ENCODE assay signal across 8 cellular contexts in the genomic region with DNA sequence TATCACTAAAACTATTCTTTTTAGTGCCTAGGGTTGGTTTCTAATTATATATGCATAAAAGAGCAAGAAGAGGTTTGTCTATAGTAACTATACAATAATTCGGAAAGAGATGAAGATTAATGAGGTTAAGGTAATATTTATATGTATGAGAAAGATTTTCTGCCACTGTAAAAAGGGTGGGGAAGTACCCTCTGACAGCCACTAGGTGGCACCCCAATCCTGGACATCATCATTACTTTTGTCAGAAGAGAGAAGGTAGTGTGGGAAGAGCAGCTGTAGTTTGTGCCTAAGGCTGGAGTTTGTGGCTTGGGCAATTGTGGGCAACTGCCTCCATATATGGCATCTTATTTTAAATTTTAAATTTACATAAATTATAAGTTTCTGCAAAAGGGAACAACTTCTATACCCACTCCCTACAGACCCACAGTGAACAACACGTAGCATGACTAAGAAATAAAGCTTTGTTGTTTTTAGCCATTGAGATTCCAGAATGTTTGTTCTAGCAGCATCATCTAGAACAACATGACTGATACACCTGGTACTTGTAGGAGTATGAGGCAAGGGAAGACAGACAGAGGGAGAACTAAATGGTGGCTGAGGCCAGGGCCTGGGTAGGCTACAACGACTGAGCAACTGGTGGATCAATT. TPM values are rescaled to one million over a fixed set of nuclear protein-coding genes. Genes with fewer than 3 reads are reported as not detected.
DNase-seq lines count a peak whose midpoint lies in the region; ATAC-seq, FAIRE-seq and TF ChIP-seq lines count a peak whose summit lies in the region.

No MANE protein-coding gene starts in this region.

- ATAC-seq in GM18519 (IDR thresholded peaks at IDR 0.05; ENCODE audit: low FRiP score, unreplicated experiment) (peak; percentile 59), HG03139 (IDR thresholded peaks at IDR 0.05; ENCODE audit: unreplicated experiment) (peak; percentile 78)
- ATAC-seq in activated CD4-positive, alpha-beta T cell treated with anti-CD3 and anti-CD28 coated beads for 36 hours = peak; percentile 87

- H3K4me3 Mint-ChIP-seq in activated CD4-positive, alpha-beta T cell treated with anti-CD3 and anti-CD28 coated beads for 36 hours = no peak overlapping the region

- 63% methylated on average over 3 of the region's 3 CpGs for WGBS in liver

- peaks cover 9% of the 10 kb centered on the region for H3K4me1 Mint-ChIP-seq in activated CD4-positive, alpha-beta T cell treated with anti-CD3 and anti-CD28 coated beads for 36 hours

- H3K9ac ChIP-seq in liver (ENCODE audit: low read depth in 1 of 2, low read length in 2 of 2) = no peak overlapping the region

- POLR2A ChIA-PET in AG04449 (lab: Yijun Ruan, JAX) = interaction anchor here (1.0 kb wide), 1 partner anchor 57 kb away, joined by 6 read pairs; a partner anchor contains a TSS
- POLR2A ChIA-PET in activated CD4-positive, alpha-beta T cell treated with anti-CD3 and anti-CD28 coated beads for 36 hours (lab: Charles Lee) = interaction anchor here (0.7 kb wide), 1 partner anchor 258 kb away, joined by 3 read pairs; no protein-coding TSS in a partner anchor

- CTCF ChIA-PET in AG04449 (lab: Yijun Ruan, JAX) = interaction anchor here (0.6 to 6.3 kb wide), 40 partner anchors 8 to 995 kb away, joined by 3 to 124 read pairs (median 4); a partner anchor contains a TSS
- CTCF ChIA-PET in activated CD4-positive, alpha-beta T cell treated with anti-CD3 and anti-CD28 coated beads for 36 hours (lab: Charles Lee) = interaction anchor here (0.6 to 8.1 kb wide), 23 partner anchors 7 to 966 kb away, joined by 3 to 280 read pairs (median 4); a partner anchor contains a TSS

- H3K36me3 Mint-ChIP-seq in activated CD4-positive, alpha-beta T cell treated with anti-CD3 and anti-CD28 coated beads for 36 hours (ENCODE audit: low read depth) = peaks cover 11% of the 10 kb centered on the region

- no peak overlapping the region for H3K4me3 ChIP-seq in AG04449 (ENCODE audit: low read depth, low read length)
- H3K4me3 ChIP-seq in liver (ENCODE audit: low read depth in 1 of 3, low read length in 3 of 3) = no peak overlapping the region

- no peaks in the 10 kb centered on the region for H3K9me3 ChIP-seq in liver (ENCODE audit: control insufficient read depth in 4 of 4, low read length in 3 of 4)

- no peak overlapping the region for H3K27ac ChIP-seq in liver (ENCODE audit: low read depth in 1 of 2, low read length in 2 of 2)

- no peaks in the 10 kb centered on the region for H3K27me3 Mint-ChIP-seq in activated CD4-positive, alpha-beta T cell treated with anti-CD3 and anti-CD28 coated beads for 36 hours

- H3K4me1 ChIP-seq in liver (ENCODE audit: control insufficient read depth in 4 of 4, insufficient read depth in 4 of 4, low read length in 3 of 4) = no peaks in the 10 kb centered on the region

- peak; percentile 95 to 96 for TF ChIP-seq RAD21 in liver (IDR thresholded peaks at IDR 0.05)

- peak overlapping the region; percentile 65 for H3K27ac Mint-ChIP-seq in activated CD4-positive, alpha-beta T cell treated with anti-CD3 and anti-CD28 coated beads for 36 hours

- DNase-seq in AG04449 (ENCODE audit: low read depth, low spot score) = peak; percentile 16
- DNase-seq in NCI-H345 (lab: John Stamatoyannopoulos, UW) = peak; percentile 66
- peak; percentile 78 for DNase-seq in activated CD4-positive, alpha-beta T cell treated with anti-CD3 and anti-CD28 coated beads for 36 hours
- DNase-seq in stimulated activated CD4-positive, alpha-beta T cell treated with anti-CD3 and anti-CD28 coated beads, TNF-alpha, amount 100 ng/mL, for 4 hours (ENCODE audit: low read depth in 3 of 3) = peak; percentile 12 to 40 (median 36)

- H3K36me3 ChIP-seq in liver (ENCODE audit: control insufficient read depth in 4 of 4, insufficient read depth in 3 of 4, low read depth in 1 of 4, low read length in 3 of 4) = peaks cover 0 to 2% (median 0%) of the 10 kb centered on the region in 4 donors

- H3K27me3 ChIP-seq in liver (ENCODE audit: control insufficient read depth in 4 of 4, insufficient read depth in 4 of 4, low read length in 3 of 4) = no peaks in the 10 kb centered on the region

- H3K9me3 Mint-ChIP-seq in activated CD4-positive, alpha-beta T cell treated with anti-CD3 and anti-CD28 coated beads for 36 hours (ENCODE audit: low read depth) = no peaks in the 10 kb centered on the region

- TF ChIP-seq CTCF in AG04449 (IDR thresholded peaks at IDR 0.05; ENCODE audit: insufficient read depth, low read length, missing control alignments) = peak; percentile 79
- TF ChIP-seq CTCF in liver (IDR thresholded peaks at IDR 0.05; ENCODE audit: low read depth, low read length, missing input control) = peak; percentile 99

- intact Hi-C loops in activated CD4-positive, alpha-beta T cell treated with anti-CD3 and anti-CD28 coated beads for 36 hours (cut with DNase I, micrococcal nuclease) = loop anchor here (1.0 to 5.0 kb wide), 4 partner anchors 58 to 366 kb away; a partner anchor contains a TSS

- FAIRE-seq in colon (lab: Jason Lieb, UNC) = peak; percentile 36

TF ChIP-seq in liver, 16 proteins besides CTCF, POLR2A, EP300 and RAD21:
- TF ChIP-seq FOXA2 (IDR thresholded peaks at IDR 0.05) (no peak), SP1 (IDR thresholded peaks at IDR 0.05) (no peak), FOXA1 (IDR thresholded peaks at IDR 0.05) (no peak), RXRA (IDR thresholded peaks at IDR 0.05) (no peak)
- TF ChIP-seq, protein P1, sequence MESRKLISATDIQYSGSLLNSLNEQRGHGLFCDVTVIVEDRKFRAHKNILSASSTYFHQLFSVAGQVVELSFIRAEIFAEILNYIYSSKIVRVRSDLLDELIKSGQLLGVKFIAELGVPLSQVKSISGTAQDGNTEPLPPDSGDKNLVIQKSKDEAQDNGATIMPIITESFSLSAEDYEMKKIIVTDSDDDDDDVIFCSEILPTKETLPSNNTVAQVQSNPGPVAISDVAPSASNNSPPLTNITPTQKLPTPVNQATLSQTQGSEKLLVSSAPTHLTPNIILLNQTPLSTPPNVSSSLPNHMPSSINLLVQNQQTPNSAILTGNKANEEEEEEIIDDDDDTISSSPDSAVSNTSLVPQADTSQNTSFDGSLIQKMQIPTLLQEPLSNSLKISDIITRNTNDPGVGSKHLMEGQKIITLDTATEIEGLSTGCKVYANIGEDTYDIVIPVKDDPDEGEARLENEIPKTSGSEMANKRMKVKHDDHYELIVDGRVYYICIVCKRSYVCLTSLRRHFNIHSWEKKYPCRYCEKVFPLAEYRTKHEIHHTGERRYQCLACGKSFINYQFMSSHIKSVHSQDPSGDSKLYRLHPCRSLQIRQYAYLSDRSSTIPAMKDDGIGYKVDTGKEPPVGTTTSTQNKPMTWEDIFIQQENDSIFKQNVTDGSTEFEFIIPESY (IDR thresholded peaks at IDR 0.05) = no peak

RNA-seq across cellular contexts. Expression of a gene that starts 34.4 kb away (rescaled TPM):
- total RNA-seq in activated CD4-positive, alpha-beta T cell treated with anti-CD3 and anti-CD28 coated beads for 36 hours = under 1 TPM in 1 of 2 experiments, not detected in 1; 0.16 TPM
- total RNA-seq in liver = under 1 TPM in 1 of 2 donors, not detected in 1; 0.17 TPM
- polyA plus RNA-seq in liver = 1 to 10 TPM in 1 of 2 donors, not detected in 1; 3.0 TPM

RNA-seq across cellular contexts. Expression of a gene that starts 57.1 kb away (rescaled TPM):
- 10 to 100 TPM; 20.4 to 24.0 TPM for total RNA-seq in activated CD4-positive, alpha-beta T cell treated with anti-CD3 and anti-CD28 coated beads for 36 hours
- 10 to 100 TPM in 1 of 2 donors, 1 to 10 TPM in 1; 8.3 to 11.1 TPM for total RNA-seq in liver
- polyA plus RNA-seq in liver = 1 to 10 TPM; 4.6 to 7.2 TPM

Comparison
In these comparisons a context has a peak if more than half of its experiments do, and no peak if none do; other contexts are left out.
1. DNase-seq: peak in every context shown above with its lines; median percentile 78 in activated CD4-positive, alpha-beta T cell treated with anti-CD3 and anti-CD28 coated beads for 36 hours; 66 in NCI-H345; 36 in stimulated activated CD4-positive, alpha-beta T cell treated with anti-CD3 and anti-CD28 coated beads, TNF-alpha, amount 100 ng/mL, for 4 hours; 16 in AG04449.